In genomic region chr7:131327626-131328386, GRCh38 we compare ENCODE assay signal across 8 cellular contexts. TPM values are rescaled to one million over a fixed set of nuclear protein-coding genes. Genes with fewer than 3 reads are reported as not detected.
A peak's percentile ranks its signal among the peaks of the same experiment; 100 is the strongest.
DNase-seq lines count a peak whose midpoint lies in the region; ATAC-seq and TF ChIP-seq lines count a peak whose summit lies in the region.

MKLN1 (plus strand) TSS chr7:131327876; CDS start chr7:131327900, 24 bp downstream.

- no peaks in the 10 kb centered on the region for H3F3A ChIP-seq in OCI-LY1 (ENCODE audit: insufficient read depth, low read length)

- peak; percentile 93 for DNase-seq in Calu3
- DNase-seq in HUDEP-2 (lab: John Stamatoyannopoulos, UW; ENCODE audit: unreplicated experiment in 76 of 76) = peak in 75 of 76 experiments; percentile 4 to 90 (median 79)
- peak; percentile 85 for DNase-seq in activated T-cell treated with anti-CD3 and anti-CD28 coated beads for 1 hour (ENCODE audit: low read depth)
- peak; percentile 76 for DNase-seq in epidermal melanocyte (ENCODE audit: insufficient read length, low spot score)
- peak; percentile 94 to 96 (median 94) for DNase-seq in mucosa of descending colon
- DNase-seq in stimulated activated CD8-positive, alpha-beta memory T cell treated with anti-CD3 and anti-CD28 coated beads, Interleukin-4, amount 100 ng/mL, for 1 hour (ENCODE audit: low read depth in 2 of 2, low spot score in 1 of 2) = peak; percentile 76 to 78

- peak within 1 kb of the TSS; percentile 87 for H3K4me2 ChIP-seq in OCI-LY1 (ENCODE audit: low read length)

- H3K4me1 Mint-ChIP-seq in Calu3 (ENCODE audit: low read depth, unreplicated experiment) = peaks cover 48% of the 10 kb centered on the region

- no peaks in the 10 kb centered on the region for H3K9me3 ChIP-seq in OCI-LY1 (ENCODE audit: low read length)
- H3K9me3 ChIP-seq in mucosa of descending colon = no peaks in the 10 kb centered on the region

- peak within 1 kb of the TSS; percentile 90 for H2AFZ ChIP-seq in OCI-LY1 (ENCODE audit: low read length)

- peaks cover 52% of the 10 kb centered on the region for H3K4me1 ChIP-seq in OCI-LY1 (ENCODE audit: insufficient read depth, low read length, severe bottlenecking)
- H3K4me1 ChIP-seq in mucosa of descending colon (ENCODE audit: low read depth) = peaks cover 26% of the 10 kb centered on the region

- CTCF ChIA-PET in Calu3 (lab: Charles Lee) = interaction anchor here (0.6 to 0.9 kb wide), 2 partner anchors 23 to 218 kb away, joined by 3 to 4 read pairs; no protein-coding TSS in a partner anchor

- peaks cover 50% of the 10 kb centered on the region for H3K79me2 ChIP-seq in OCI-LY1 (ENCODE audit: insufficient read depth, low read length)

- peak within 1 kb of the TSS; percentile 98 for H3K27ac Mint-ChIP-seq in Calu3 (ENCODE audit: unreplicated experiment)

- no peaks in the 10 kb centered on the region for H3K27me3 ChIP-seq in OCI-LY1 (ENCODE audit: insufficient read depth, low read length)

- H3K36me3 ChIP-seq in OCI-LY1 (ENCODE audit: insufficient read depth, low read length) = peaks cover 2% of the 10 kb centered on the region
- no peaks in the 10 kb centered on the region for H3K36me3 ChIP-seq in mucosa of descending colon (ENCODE audit: low read depth)

- H3K9me2 ChIP-seq in OCI-LY1 (ENCODE audit: low read depth, low read length) = no peaks in the 10 kb centered on the region

- H3K27me3 Mint-ChIP-seq in Calu3 (ENCODE audit: unreplicated experiment) = no peaks in the 10 kb centered on the region

- no TSS peak for BruUV-seq in Calu3 (replicated peaks; lab: Mats Ljungman, UMichigan)

- peak within 1 kb of the TSS; percentile 99 for H3K4me3 Mint-ChIP-seq in Calu3 (ENCODE audit: low read depth, unreplicated experiment)

- H4K20me1 ChIP-seq in OCI-LY1 (ENCODE audit: insufficient read depth, low read length) = no peaks in the 10 kb centered on the region

- H3K9me3 Mint-ChIP-seq in Calu3 (ENCODE audit: low read depth, unreplicated experiment) = no peaks in the 10 kb centered on the region

- peak within 1 kb of the TSS; percentile 84 for H3K9ac ChIP-seq in OCI-LY1 (ENCODE audit: low read length)

- peaks cover 39% of the 10 kb centered on the region for H3K36me3 Mint-ChIP-seq in Calu3 (ENCODE audit: insufficient read depth, unreplicated experiment)

- H3K4me3 ChIP-seq in OCI-LY1 (ENCODE audit: low read depth, low read length, poor library complexity, severe bottlenecking) (peak within 1 kb of the TSS; percentile 80), mucosa of descending colon (peak within 1 kb of the TSS; percentile 94)

- ATAC-seq in GM21381 (IDR thresholded peaks at IDR 0.05; ENCODE audit: unreplicated experiment) (peak; percentile 95), mucosa of descending colon (peak; percentile 99)

- intact Hi-C loops in Calu3 (cut with micrococcal nuclease; ENCODE audit: unreplicated experiment) = loop anchor here (5.0 kb wide), 1 partner anchor 94 kb away; no protein-coding TSS in a partner anchor
- intact Hi-C loops in mucosa of descending colon (cut with DNase I, micrococcal nuclease) = no loop called here

- no peak for TF ChIP-seq CTCF in Calu3 (IDR thresholded peaks at IDR 0.05; ENCODE audit: unreplicated experiment)
- no peak for TF ChIP-seq CTCF in OCI-LY1 (IDR thresholded peaks at IDR 0.05; ENCODE audit: low read length)
- TF ChIP-seq CTCF in mucosa of descending colon (IDR thresholded peaks at IDR 0.05) = no peak

- H3K27ac ChIP-seq in OCI-LY1 (ENCODE audit: low read depth, low read length, poor library complexity, severe bottlenecking) = peak within 1 kb of the TSS; percentile 65

RNA-seq across cellular contexts. Expression of gene MKLN1, which starts in this region (rescaled TPM):
- total RNA-seq in Calu3 (2022) = 36.8 and 47.1 TPM in 2 replicates
- 10 to 100 TPM; 41.5 to 66.1 (median 47.1) TPM for total RNA-seq in mucosa of descending colon

Comparison
In these comparisons a context has a peak if more than half of its experiments do, and no peak if none do; other contexts are left out.
1. Peak in every context shown above with its lines: DNase-seq, ATAC-seq, H3K4me3 ChIP-seq and H3K27ac ChIP-seq.